In the genomic region with DNA sequence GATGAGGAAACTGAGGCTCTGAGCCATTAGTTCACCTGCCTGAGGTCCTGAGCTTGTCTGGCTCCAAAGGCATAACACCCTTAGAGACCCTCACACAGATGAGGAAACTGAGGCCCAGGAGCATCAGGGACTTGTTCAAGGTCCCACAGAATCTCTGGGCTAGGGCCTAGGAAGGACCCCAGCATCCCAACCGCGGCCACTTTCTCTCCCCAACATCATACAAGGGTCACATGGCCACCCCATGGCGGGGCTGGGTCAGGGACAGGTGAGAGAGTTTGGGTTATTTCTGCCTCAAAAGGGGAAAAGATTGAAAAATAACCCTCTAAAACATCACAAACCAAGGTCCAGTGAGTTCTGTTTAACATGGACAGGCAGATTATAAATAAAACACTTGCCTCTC, we compare ENCODE assay signal across 31 cellular contexts. TPM values are rescaled to one million over a fixed set of nuclear protein-coding genes. Genes with fewer than 3 reads are reported as not detected.
"Had no signal": no experiment of that assay in that cellular context is flagged by ENCODE, and none has a peak within 500 bp of the region (broad histone marks: within the 10 kb centered on the region; RNA-seq: fewer than 3 reads in every experiment).

No MANE protein-coding gene starts in this region.

- H3K36me3 ChIP-seq: neural progenitor cell, pancreas, prostate gland, right atrium auricular region, spleen, suprapubic skin, tibial artery, transverse colon, upper lobe of right lung, uterus had no signal

- ATAC-seq: naive thymus-derived CD8-positive, alpha-beta T cell; natural killer cell treated with Interleukin-12 subunit alpha and Interleukin-12 subunit beta and Interleukin-15 and Interleukin-18, amount 100 ng/mL, for 72 hours; pancreas; sciatic nerve; stimulated activated memory B cell treated with anti-CD40 and anti-IgM and Interleukin-4, amounts not matched to agents 10 μg/mL and 1 μg/mL and 100 μg/mL, for 72 hours; stimulated activated naive CD8-positive, alpha-beta T cell treated with anti-CD3 and anti-CD28 coated beads, Interleukin-15, amount 100 ng/mL, for 72 hours; stimulated activated naive CD8-positive, alpha-beta T cell treated with anti-CD3 and anti-CD28 coated beads, Interleukin-15, Interleukin-2, amounts not matched to agents 100 U/mL and 50 U/mL, for 24 hours; upper lobe of right lung had no signal

- H3K4me2 ChIP-seq: smooth muscle cell had no signal

- FAIRE-seq: pancreas had no signal

- H2AFZ ChIP-seq: neural progenitor cell had no signal

- H3K4me3 ChIP-seq: neural progenitor cell, pancreas, prostate gland, right atrium auricular region, skin epidermis, smooth muscle cell, spleen, suprapubic skin, testis, tibial artery, transverse colon, upper lobe of right lung, uterus had no signal

- H3K9me3 ChIP-seq: pancreas, prostate gland, right atrium auricular region, spleen, suprapubic skin, testis, tibial artery, transverse colon, upper lobe of right lung, uterus had no signal

- H3K4me1 ChIP-seq: pancreas, prostate gland, suprapubic skin, transverse colon, upper lobe of right lung had no signal

- H3K9ac ChIP-seq: neural progenitor cell had no signal

- H3K27me3 ChIP-seq: neural progenitor cell, pancreas, right atrium auricular region, testis had no signal

- DNase-seq: naive B cell; naive thymus-derived CD8-positive, alpha-beta T cell; nephron progenitor cell; occipital lobe; retina; spleen; stimulated activated CD4-positive, alpha-beta T cell treated with anti-CD3 and anti-CD28 coated beads, Interleukin-12 subunit alpha, Interleukin-12 subunit beta, amount 100 ng/mL, for 4 hours; stimulated activated CD4-positive, alpha-beta T cell treated with anti-CD3 and anti-CD28 coated beads, Interleukin-1b, Interleukin-23, amount 100 ng/mL, for 48 hours; stimulated activated CD4-positive, alpha-beta T cell treated with anti-CD3 and anti-CD28 coated beads, Interleukin-4, amount 100 ng/mL, for 1 hour; stimulated activated CD4-positive, alpha-beta T cell treated with anti-CD3 and anti-CD28 coated beads, Interleukin-4, amount 100 ng/mL, for 4 hours; stimulated activated CD8-positive, alpha-beta memory T cell treated with anti-CD3 and anti-CD28 coated beads, Interleukin-4, amount 100 ng/mL, for 48 hours; stimulated activated naive CD4-positive, alpha-beta T cell; stimulated activated naive CD8-positive, alpha-beta T cell treated with anti-CD3 and anti-CD28 coated beads, Interleukin-15, amount 100 ng/mL, for 72 hours; stimulated activated naive CD8-positive, alpha-beta T cell treated with anti-CD3 and anti-CD28 coated beads, Interleukin-15, Interleukin-2, amounts not matched to agents 100 U/mL and 50 U/mL, for 24 hours; substantia nigra; testis; tibial artery; transverse colon; upper lobe of right lung; uterus had no signal

- H3K27ac ChIP-seq: pancreas, prostate gland, right atrium auricular region, skin epidermis, spleen, suprapubic skin, testis, tibial artery, transverse colon, upper lobe of right lung, uterus had no signal

RNA-seq across cellular contexts. Expression of gene LINGO1, which starts 6.7 kb away (rescaled TPM):
- total RNA-seq: naive thymus-derived CD8-positive, alpha-beta T cell; natural killer cell treated with Interleukin-12 subunit alpha and Interleukin-12 subunit beta and Interleukin-15 and Interleukin-18, amount 100 ng/mL, for 72 hours; pulmonary artery endothelial cell had no signal
- polyA plus RNA-seq: naive thymus-derived CD8-positive, alpha-beta T cell had no signal
